8 cellular contexts compared by ENCODE assay signal in genomic region chr17:50944902-50945720, GRCh38.
A peak's percentile ranks its signal among the peaks of the same experiment; 100 is the strongest.
DNase-seq lines count a peak whose midpoint lies in the region; ATAC-seq and TF ChIP-seq lines count a peak whose summit lies in the region.

No MANE protein-coding gene starts in this region.

- H3K27ac ChIP-seq in CD4-positive, CD25-positive, alpha-beta regulatory T cell (ENCODE audit: insufficient read depth, low read length, poor library complexity, severe bottlenecking), result peak overlapping the region; percentile 72
- H3K27ac ChIP-seq in MM.1S (ENCODE audit: low read length) (no peak overlapping the region), endodermal cell (ENCODE audit: low read depth, low read length) (no peak overlapping the region)

- no peak overlapping the region for H3K4me3 ChIP-seq in CD4-positive, CD25-positive, alpha-beta regulatory T cell (ENCODE audit: low read depth, low read length)
- H3K4me3 ChIP-seq in MM.1S (ENCODE audit: low read length), result peak overlapping the region; percentile 68; the same call in 1 of the 2 replicates
- H3K4me3 ChIP-seq in endodermal cell (ENCODE audit: low read length), result no peak overlapping the region

- intact Hi-C loops in posterior vena cava (cut with DNase I), result no loop called here

- peak overlapping the region; percentile 78 for H2AFZ ChIP-seq in MM.1S (ENCODE audit: low read length)

- peaks cover 46% of the 10 kb centered on the region for H3K4me1 ChIP-seq in CD4-positive, CD25-positive, alpha-beta regulatory T cell (ENCODE audit: control insufficient read depth, insufficient read depth, low read length, poor library complexity, severe bottlenecking)
- peaks cover 14% of the 10 kb centered on the region for H3K4me1 ChIP-seq in MM.1S (ENCODE audit: low read length)
- peaks cover 17% of the 10 kb centered on the region for H3K4me1 ChIP-seq in endodermal cell (ENCODE audit: control insufficient read depth, insufficient read depth, low read length)

- peak overlapping the region; percentile 76; the same call in 1 of the 2 replicates for H3K9ac ChIP-seq in MM.1S (ENCODE audit: low read length)
- H3K9ac ChIP-seq in endodermal cell (ENCODE audit: extremely low read depth, low read length, poor library complexity, severe bottlenecking), result no peak overlapping the region

- H3K9me3 ChIP-seq in CD4-positive, CD25-positive, alpha-beta regulatory T cell (ENCODE audit: control insufficient read depth in 2 of 2, low read length in 2 of 2), result no peaks in the 10 kb centered on the region
- H3K9me3 ChIP-seq in MM.1S (replicated peaks; ENCODE audit: insufficient read depth, low read length) (no peaks in the 10 kb centered on the region), endodermal cell (ENCODE audit: control insufficient read depth, low read length) (no peaks in the 10 kb centered on the region)

- H3K9me3 Mint-ChIP-seq in CD4-positive, CD25-positive, alpha-beta regulatory T cell, result no peaks in the 10 kb centered on the region
- H3K9me3 Mint-ChIP-seq in endodermal cell, result no peaks in the 10 kb centered on the region

- no peaks in the 10 kb centered on the region for H3K79me2 ChIP-seq in MM.1S (ENCODE audit: low read length)

- TF ChIP-seq CTCF in MM.1S (IDR thresholded peaks at IDR 0.05; ENCODE audit: low read length) (no peak), endodermal cell (conservative IDR thresholded peaks at IDR 0.05) (no peak)

- H3K27ac Mint-ChIP-seq in CD4-positive, CD25-positive, alpha-beta regulatory T cell, result peak overlapping the region; percentile 62 to 74 (median 69)
- H3K27ac Mint-ChIP-seq in endodermal cell, result no peak overlapping the region

- no peaks in the 10 kb centered on the region for H3K36me3 Mint-ChIP-seq in CD4-positive, CD25-positive, alpha-beta regulatory T cell
- no peaks in the 10 kb centered on the region for H3K36me3 Mint-ChIP-seq in endodermal cell (ENCODE audit: low read depth)

- 71 to 75% methylated on average over 12 to 18 of the region's 18 CpGs for WGBS in endodermal cell (ENCODE audit: insufficient coverage in 1 of 2, insufficient read length in 1 of 2), 2 experiments

- H3K36me3 ChIP-seq in CD4-positive, CD25-positive, alpha-beta regulatory T cell (ENCODE audit: control insufficient read depth, insufficient read depth, low read length), result no peaks in the 10 kb centered on the region
- H3K36me3 ChIP-seq in MM.1S (replicated peaks; ENCODE audit: insufficient read depth, low read length) (no peaks in the 10 kb centered on the region), endodermal cell (ENCODE audit: control insufficient read depth, insufficient read depth, low read length) (no peaks in the 10 kb centered on the region)

- ATAC-seq in CD4-positive, CD25-positive, alpha-beta regulatory T cell (ENCODE audit: low read depth in 2 of 2), result no peak

- H4K20me1 ChIP-seq in MM.1S (ENCODE audit: insufficient read depth, low read length), result no peaks in the 10 kb centered on the region

- no peaks in the 10 kb centered on the region for H3K9me2 ChIP-seq in MM.1S (replicated peaks; ENCODE audit: insufficient read depth, low read length)

- no peaks in the 10 kb centered on the region for H3K27me3 Mint-ChIP-seq in CD4-positive, CD25-positive, alpha-beta regulatory T cell
- H3K27me3 Mint-ChIP-seq in endodermal cell (ENCODE audit: insufficient read depth), result peaks cover 22% of the 10 kb centered on the region

- H3K4me1 Mint-ChIP-seq in CD4-positive, CD25-positive, alpha-beta regulatory T cell, result peaks cover 8 to 67% (median 28%) of the 10 kb centered on the region in 4 donors
- peaks cover 28% of the 10 kb centered on the region for H3K4me1 Mint-ChIP-seq in endodermal cell

- H3F3A ChIP-seq in MM.1S (ENCODE audit: insufficient read depth, low read length), result no peaks in the 10 kb centered on the region; the same call in 1 of the 2 replicates

- peak overlapping the region; percentile 61; the same call in 1 of the 2 replicates for H3K4me2 ChIP-seq in MM.1S (ENCODE audit: low read depth, low read length)

- no peaks in the 10 kb centered on the region for H3K27me3 ChIP-seq in CD4-positive, CD25-positive, alpha-beta regulatory T cell (ENCODE audit: control insufficient read depth, insufficient read depth, low read length)
- H3K27me3 ChIP-seq in MM.1S (replicated peaks; ENCODE audit: insufficient read depth, low read length) (no peaks in the 10 kb centered on the region), endodermal cell (ENCODE audit: control insufficient read depth, insufficient read depth, low read length, poor library complexity, severe bottlenecking) (peaks cover 6% of the 10 kb centered on the region)

- no peak for DNase-seq in CD4-positive, CD25-positive, alpha-beta regulatory T cell
- no peak for DNase-seq in MM.1S
- DNase-seq in endodermal cell, result no peak
- DNase-seq in posterior vena cava (ENCODE audit: low spot score), result peak; percentile 16
- no peak for DNase-seq in MV-4-11 (lab: John Stamatoyannopoulos, UW)
- no peak for DNase-seq in NCI-H1930 (lab: John Stamatoyannopoulos, UW)
- no peak for DNase-seq in stimulated activated CD8-positive, alpha-beta memory T cell treated with anti-CD3 and anti-CD28 coated beads, Interleukin-4, amount 100 ng/mL, for 48 hours
- no peak for DNase-seq in NCI-H345 (lab: John Stamatoyannopoulos, UW)

- peak overlapping the region; percentile 83 to 89 (median 86) for H3K4me3 Mint-ChIP-seq in CD4-positive, CD25-positive, alpha-beta regulatory T cell
- peak overlapping the region; percentile 34 for H3K4me3 Mint-ChIP-seq in endodermal cell
